In genomic region chr12:14954269-14954668, GRCh38 we compare ENCODE assay signal across 1 cellular context.
TF ChIP-seq lines count a peak whose summit lies in the region.

No MANE protein-coding gene starts in this region.

TF ChIP-seq in endothelial cell of umbilical vein, 7 proteins besides CTCF, POLR2A, EP300 and RAD21 (continued from another document):
- TF ChIP-seq GATA2 (IDR thresholded peaks at IDR 0.05; ENCODE audit: insufficient read depth, insufficient read length, low read depth, low read length) (no peak), FOS (IDR thresholded peaks at IDR 0.05; ENCODE audit: borderline replicate concordance, insufficient read depth, low read length) (no peak), MAX (IDR thresholded peaks at IDR 0.05; ENCODE audit: insufficient read depth, insufficient read length) (no peak)
TF ChIP-seq in endothelial cell of umbilical vein: peak in this region for 0.
